In genomic region chr15:31435256-31435781, GRCh38 we compare ENCODE assay signal across 1 cellular context.
TF ChIP-seq lines count a peak whose summit lies in the region.

No MANE protein-coding gene starts in this region.

TF ChIP-seq in K562, 482 proteins besides CTCF, POLR2A, EP300 and RAD21 (continued from another document and continues in another):
- TF ChIP-seq MGA (IDR thresholded peaks at IDR 0.05) (peak; percentile 12; the same call in 1 of the 2 replicates), FUS (optimal IDR thresholded peaks at IDR 0.05; ENCODE audit: low read depth, low read length) (no peak), RBBP5 (IDR thresholded peaks at IDR 0.05; ENCODE audit: borderline replicate concordance, insufficient read depth, low read length, poor library complexity, severe bottlenecking) (no peak), ZKSCAN3 (CRISPR knock-in tag; IDR thresholded peaks at IDR 0.05) (no peak), SMARCA4 (IDR thresholded peaks at IDR 0.05) (0 out of 2 replicates have a peak, but pooled peaks have one; percentile 24), STAG1 (CRISPR knock-in tag; IDR thresholded peaks at IDR 0.05; ENCODE audit: borderline replicate concordance) (peak; percentile 62; the same call in 1 of the 2 replicates), PATZ1 (CRISPR knock-in tag; IDR thresholded peaks at IDR 0.05; ENCODE audit: borderline replicate concordance) (no peak), ZNF395 (CRISPR knock-in tag; IDR thresholded peaks at IDR 0.05) (no peak), CEBPG (CRISPR knock-in tag; IDR thresholded peaks at IDR 0.05) (peak; percentile 47; the same call in 1 of the 2 replicates), CEBPG (tag; conservative IDR thresholded peaks at IDR 0.05 in 1 of 2, IDR thresholded peaks at IDR 0.05 in 1 of 2) (peak; percentile 82 to 94), CXXC5 (CRISPR knock-in tag; IDR thresholded peaks at IDR 0.05) (peak; percentile 34; the same call in 1 of the 2 replicates), ZNF311 (CRISPR knock-in tag; IDR thresholded peaks at IDR 0.05) (no peak), CTCFL (IDR thresholded peaks at IDR 0.05; ENCODE audit: borderline replicate concordance, insufficient read depth, low read depth, low read length, poor library complexity, severe bottlenecking) (peak; percentile 89), SMAD3 (CRISPR knock-in tag; conservative IDR thresholded peaks at IDR 0.05) (no peak), ZNF24 (IDR thresholded peaks at IDR 0.05) (peak; percentile 43; the same call in 1 of the 2 replicates), ZNF224 (CRISPR knock-in tag; IDR thresholded peaks at IDR 0.05) (no peak)
- TF ChIP-seq, protein P1, sequence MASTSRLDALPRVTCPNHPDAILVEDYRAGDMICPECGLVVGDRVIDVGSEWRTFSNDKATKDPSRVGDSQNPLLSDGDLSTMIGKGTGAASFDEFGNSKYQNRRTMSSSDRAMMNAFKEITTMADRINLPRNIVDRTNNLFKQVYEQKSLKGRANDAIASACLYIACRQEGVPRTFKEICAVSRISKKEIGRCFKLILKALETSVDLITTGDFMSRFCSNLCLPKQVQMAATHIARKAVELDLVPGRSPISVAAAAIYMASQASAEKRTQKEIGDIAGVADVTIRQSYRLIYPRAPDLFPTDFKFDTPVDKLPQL (IDR thresholded peaks at IDR 0.05; ENCODE audit: extremely low read depth, insufficient read length) = no peak
- TF ChIP-seq, protein P2, sequence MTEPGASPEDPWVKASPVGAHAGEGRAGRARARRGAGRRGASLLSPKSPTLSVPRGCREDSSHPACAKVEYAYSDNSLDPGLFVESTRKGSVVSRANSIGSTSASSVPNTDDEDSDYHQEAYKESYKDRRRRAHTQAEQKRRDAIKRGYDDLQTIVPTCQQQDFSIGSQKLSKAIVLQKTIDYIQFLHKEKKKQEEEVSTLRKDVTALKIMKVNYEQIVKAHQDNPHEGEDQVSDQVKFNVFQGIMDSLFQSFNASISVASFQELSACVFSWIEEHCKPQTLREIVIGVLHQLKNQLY (CRISPR knock-in tag; conservative IDR thresholded peaks at IDR 0.05) = no peak
- TF ChIP-seq, protein P3, sequence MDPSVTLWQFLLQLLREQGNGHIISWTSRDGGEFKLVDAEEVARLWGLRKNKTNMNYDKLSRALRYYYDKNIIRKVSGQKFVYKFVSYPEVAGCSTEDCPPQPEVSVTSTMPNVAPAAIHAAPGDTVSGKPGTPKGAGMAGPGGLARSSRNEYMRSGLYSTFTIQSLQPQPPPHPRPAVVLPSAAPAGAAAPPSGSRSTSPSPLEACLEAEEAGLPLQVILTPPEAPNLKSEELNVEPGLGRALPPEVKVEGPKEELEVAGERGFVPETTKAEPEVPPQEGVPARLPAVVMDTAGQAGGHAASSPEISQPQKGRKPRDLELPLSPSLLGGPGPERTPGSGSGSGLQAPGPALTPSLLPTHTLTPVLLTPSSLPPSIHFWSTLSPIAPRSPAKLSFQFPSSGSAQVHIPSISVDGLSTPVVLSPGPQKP (CRISPR knock-in tag; IDR thresholded peaks at IDR 0.05) = no peak
- TF ChIP-seq, protein P4, sequence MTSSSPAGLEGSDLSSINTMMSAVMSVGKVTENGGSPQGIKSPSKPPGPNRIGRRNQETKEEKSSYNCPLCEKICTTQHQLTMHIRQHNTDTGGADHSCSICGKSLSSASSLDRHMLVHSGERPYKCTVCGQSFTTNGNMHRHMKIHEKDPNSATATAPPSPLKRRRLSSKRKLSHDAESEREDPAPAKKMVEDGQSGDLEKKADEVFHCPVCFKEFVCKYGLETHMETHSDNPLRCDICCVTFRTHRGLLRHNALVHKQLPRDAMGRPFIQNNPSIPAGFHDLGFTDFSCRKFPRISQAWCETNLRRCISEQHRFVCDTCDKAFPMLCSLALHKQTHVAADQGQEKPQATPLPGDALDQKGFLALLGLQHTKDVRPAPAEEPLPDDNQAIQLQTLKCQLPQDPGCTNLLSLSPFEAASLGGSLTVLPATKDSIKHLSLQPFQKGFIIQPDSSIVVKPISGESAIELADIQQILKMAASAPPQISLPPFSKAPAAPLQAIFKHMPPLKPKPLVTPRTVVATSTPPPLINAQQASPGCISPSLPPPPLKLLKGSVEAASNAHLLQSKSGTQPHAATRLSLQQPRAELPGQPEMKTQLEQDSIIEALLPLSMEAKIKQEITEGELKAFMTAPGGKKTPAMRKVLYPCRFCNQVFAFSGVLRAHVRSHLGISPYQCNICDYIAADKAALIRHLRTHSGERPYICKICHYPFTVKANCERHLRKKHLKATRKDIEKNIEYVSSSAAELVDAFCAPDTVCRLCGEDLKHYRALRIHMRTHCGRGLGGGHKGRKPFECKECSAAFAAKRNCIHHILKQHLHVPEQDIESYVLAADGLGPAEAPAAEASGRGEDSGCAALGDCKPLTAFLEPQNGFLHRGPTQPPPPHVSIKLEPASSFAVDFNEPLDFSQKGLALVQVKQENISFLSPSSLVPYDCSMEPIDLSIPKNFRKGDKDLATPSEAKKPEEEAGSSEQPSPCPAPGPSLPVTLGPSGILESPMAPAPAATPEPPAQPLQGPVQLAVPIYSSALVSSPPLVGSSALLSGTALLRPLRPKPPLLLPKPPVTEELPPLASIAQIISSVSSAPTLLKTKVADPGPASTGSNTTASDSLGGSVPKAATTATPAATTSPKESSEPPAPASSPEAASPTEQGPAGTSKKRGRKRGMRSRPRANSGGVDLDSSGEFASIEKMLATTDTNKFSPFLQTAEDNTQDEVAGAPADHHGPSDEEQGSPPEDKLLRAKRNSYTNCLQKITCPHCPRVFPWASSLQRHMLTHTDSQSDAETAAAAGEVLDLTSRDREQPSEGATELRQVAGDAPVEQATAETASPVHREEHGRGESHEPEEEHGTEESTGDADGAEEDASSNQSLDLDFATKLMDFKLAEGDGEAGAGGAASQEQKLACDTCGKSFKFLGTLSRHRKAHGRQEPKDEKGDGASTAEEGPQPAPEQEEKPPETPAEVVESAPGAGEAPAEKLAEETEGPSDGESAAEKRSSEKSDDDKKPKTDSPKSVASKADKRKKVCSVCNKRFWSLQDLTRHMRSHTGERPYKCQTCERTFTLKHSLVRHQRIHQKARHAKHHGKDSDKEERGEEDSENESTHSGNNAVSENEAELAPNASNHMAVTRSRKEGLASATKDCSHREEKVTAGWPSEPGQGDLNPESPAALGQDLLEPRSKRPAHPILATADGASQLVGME (CRISPR knock-in tag; IDR thresholded peaks at IDR 0.05) = no peak
- TF ChIP-seq, protein P5, sequence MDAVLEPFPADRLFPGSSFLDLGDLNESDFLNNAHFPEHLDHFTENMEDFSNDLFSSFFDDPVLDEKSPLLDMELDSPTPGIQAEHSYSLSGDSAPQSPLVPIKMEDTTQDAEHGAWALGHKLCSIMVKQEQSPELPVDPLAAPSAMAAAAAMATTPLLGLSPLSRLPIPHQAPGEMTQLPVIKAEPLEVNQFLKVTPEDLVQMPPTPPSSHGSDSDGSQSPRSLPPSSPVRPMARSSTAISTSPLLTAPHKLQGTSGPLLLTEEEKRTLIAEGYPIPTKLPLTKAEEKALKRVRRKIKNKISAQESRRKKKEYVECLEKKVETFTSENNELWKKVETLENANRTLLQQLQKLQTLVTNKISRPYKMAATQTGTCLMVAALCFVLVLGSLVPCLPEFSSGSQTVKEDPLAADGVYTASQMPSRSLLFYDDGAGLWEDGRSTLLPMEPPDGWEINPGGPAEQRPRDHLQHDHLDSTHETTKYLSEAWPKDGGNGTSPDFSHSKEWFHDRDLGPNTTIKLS (IDR thresholded peaks at IDR 0.05; ENCODE audit: borderline replicate concordance, low read depth) = no peak
